Comparison of ENCODE assay signal across 1 cellular context in genomic region chr2:11687736-11688135, GRCh38.
TF ChIP-seq lines count a peak whose summit lies in the region.

No MANE protein-coding gene starts in this region.

TF ChIP-seq in HepG2, 621 proteins besides CTCF, POLR2A, EP300 and RAD21:
- TF ChIP-seq ZSCAN21 (CRISPR knock-in tag; IDR thresholded peaks at IDR 0.05; ENCODE audit: borderline replicate concordance) (no peak), LRRFIP1 (CRISPR knock-in tag; conservative IDR thresholded peaks at IDR 0.05) (no peak), SP5 (CRISPR knock-in tag; IDR thresholded peaks at IDR 0.05; ENCODE audit: borderline replicate concordance, low read depth) (no peak), TBL1XR1 (IDR thresholded peaks at IDR 0.05; ENCODE audit: borderline replicate concordance, low read length, partially characterized antibody) (no peak), TAF1 (CRISPR knock-in tag; IDR thresholded peaks at IDR 0.05) (no peak), ZNF646 (CRISPR knock-in tag; IDR thresholded peaks at IDR 0.05) (no peak), NAIF1 (CRISPR knock-in tag; IDR thresholded peaks at IDR 0.05; ENCODE audit: borderline replicate concordance) (no peak), ZSCAN9 (CRISPR knock-in tag; IDR thresholded peaks at IDR 0.05; ENCODE audit: borderline replicate concordance) (no peak), CC2D1A (CRISPR knock-in tag; IDR thresholded peaks at IDR 0.05) (no peak), ZNF704 (CRISPR knock-in tag; IDR thresholded peaks at IDR 0.05; ENCODE audit: borderline replicate concordance) (no peak), ZSCAN31 (CRISPR knock-in tag; IDR thresholded peaks at IDR 0.05; ENCODE audit: low read depth) (no peak), MAFK (conservative IDR thresholded peaks at IDR 0.05 in 1 of 2, IDR thresholded peaks at IDR 0.05 in 1 of 2; ENCODE audit: low read length in 2 of 2) (no peak), STAG1 (CRISPR knock-in tag; IDR thresholded peaks at IDR 0.05) (no peak), MXI1 (IDR thresholded peaks at IDR 0.05; ENCODE audit: borderline replicate concordance, low read depth, low read length) (no peak), GTF2F1 (IDR thresholded peaks at IDR 0.05; ENCODE audit: low read length) (no peak), POLR2AphosphoS2 (IDR thresholded peaks at IDR 0.05; ENCODE audit: low read depth, low read length) (no peak), ZNF580 (CRISPR knock-in tag; IDR thresholded peaks at IDR 0.05; ENCODE audit: borderline replicate concordance, low read depth) (no peak)
